Comparison of ENCODE assay signal across 24 cellular contexts in the genomic region with DNA sequence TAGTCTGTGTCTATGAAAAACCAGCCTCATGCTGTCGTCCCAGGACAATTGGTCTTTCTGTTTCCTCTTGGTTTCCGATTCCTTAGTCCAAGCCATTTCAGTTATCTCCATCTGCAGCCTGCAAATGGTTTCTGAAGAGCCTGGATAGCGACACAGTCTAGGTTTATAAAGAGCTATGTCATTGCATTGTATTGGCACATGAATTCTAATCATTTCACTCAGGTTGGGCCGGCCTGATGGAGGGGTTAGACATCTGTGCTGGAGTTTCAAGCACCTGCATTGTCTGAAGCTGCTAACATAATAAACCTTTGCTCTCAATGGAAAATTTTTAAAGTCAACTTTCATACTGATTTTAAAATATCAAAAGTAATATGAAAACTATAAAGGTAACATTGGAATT.
"Had no signal": no experiment of that assay in that cellular context is flagged by ENCODE, and none has a peak within 500 bp of the region (broad histone marks: within the 10 kb centered on the region; RNA-seq: fewer than 3 reads in every experiment).

No MANE protein-coding gene starts in this region.

- H3K4me2 ChIP-seq: KMS-11 had no signal

- ATAC-seq: activated CD8-positive, alpha-beta memory T cell treated with anti-CD3 and anti-CD28 coated beads, Interleukin-2, amount 10 ng/mL, durations not matched to agents 7 days and 5 days; T-helper 17 cell had no signal

- DNase-seq: activated B cell treated with CpG ODN at 0.5 μM for 24 hours; activated CD4-positive, alpha-beta T cell treated with anti-CD3 and anti-CD28 coated beads for 1 hour; activated CD4-positive, alpha-beta T cell treated with anti-CD3 and anti-CD28 coated beads, Interleukin-2, amount 10 ng/mL, durations not matched to agents 24 days and 14 days; activated CD4-positive, alpha-beta T cell treated with anti-CD3 and anti-CD28 coated beads, Interleukin-2, amount 50 U/mL, for 48 hours; activated CD8-positive, alpha-beta memory T cell treated with anti-CD3 and anti-CD28 coated beads, Interleukin-2, amount 10 ng/mL, durations not matched to agents 7 days and 5 days; activated effector memory CD4-positive, alpha-beta T cell treated with Interleukin-2 at 50 U/mL for 16 hours; activated naive CD4-positive, alpha-beta T cell treated with Interleukin-2 at 50 U/mL for 16 hours; activated T-cell treated with anti-CD3 and anti-CD28 coated beads, Interleukin-2, amount 50 U/mL, for 24 hours; amygdala; MG63; NCI-H1105; NCI-H1436; NCI-H1694 treated with DMSO at 0.1 percent for 48 hours; NCI-H2029 treated with DMSO at 0.1 percent for 48 hours; NCI-H2171; NCI-H2227 treated with DMSO at 0.1 percent for 48 hours; NCI-H446 treated with DMSO at 0.1 percent for 48 hours; NCI-H524 treated with DMSO at 0.1 percent for 48 hours; NCI-H774; SHP77; T-helper 17 cell; T-helper 9 cell had no signal

- H3K27ac ChIP-seq: KMS-11, SJSA1 had no signal

- H3K4me3 ChIP-seq: MG63, SJSA1 had no signal

- H3K4me1 ChIP-seq: SJSA1 had no signal

- H3K27me3 ChIP-seq: MG63, SJSA1 had no signal

- H3K36me3 ChIP-seq: MG63, SJSA1 had no signal

- H3K9me3 ChIP-seq: MG63, SJSA1 had no signal

- H3K9ac ChIP-seq: KMS-11 had no signal
